ENCODE assay signal across 8 cellular contexts in the genomic region with DNA sequence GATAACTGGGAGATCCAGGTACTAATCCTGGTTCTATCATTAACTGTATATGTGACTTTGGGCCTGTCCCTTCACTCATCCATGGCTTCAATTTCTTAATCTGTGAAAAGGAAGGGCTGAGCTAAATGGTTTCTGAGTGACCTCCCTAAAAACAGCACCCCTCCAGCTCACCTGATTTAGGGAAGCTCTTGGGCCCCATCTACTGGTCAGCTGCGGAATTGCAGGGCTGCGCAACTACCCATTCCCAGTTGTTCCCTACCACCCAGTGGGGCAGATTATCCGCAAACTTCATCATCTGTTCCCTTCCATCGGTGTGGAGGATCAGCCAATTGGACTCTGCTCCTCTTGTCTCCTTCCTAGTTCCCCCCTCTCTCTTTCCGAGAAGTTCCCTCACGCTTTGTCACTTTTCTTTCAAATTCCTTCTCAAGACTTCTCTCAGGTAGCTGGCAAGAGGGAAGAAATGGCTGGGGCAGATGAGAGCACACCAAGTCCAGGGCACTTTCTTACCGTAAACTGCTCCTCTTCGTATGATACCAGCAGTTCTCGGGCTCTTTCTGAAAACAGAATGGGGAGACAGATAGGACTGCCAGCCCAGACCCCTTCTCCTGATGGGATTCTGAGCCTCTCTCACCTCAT. TPM values are rescaled to one million over a fixed set of nuclear protein-coding genes. Genes with fewer than 3 reads are reported as not detected.
DNase-seq lines count a peak whose midpoint lies in the region; ATAC-seq, FAIRE-seq and TF ChIP-seq lines count a peak whose summit lies in the region.

No MANE protein-coding gene starts in this region.

- H3K4me1 ChIP-seq in upper lobe of right lung: peaks cover 8% of the 10 kb centered on the region

- no peak overlapping the region for H3K27ac Mint-ChIP-seq in activated CD8-positive, alpha-beta T cell treated with anti-CD3 and anti-CD28 coated beads for 36 hours
- H3K27ac Mint-ChIP-seq in neural crest cell (ENCODE audit: unreplicated experiment): no peak overlapping the region

- no peaks in the 10 kb centered on the region for H3K27me3 Mint-ChIP-seq in activated CD8-positive, alpha-beta T cell treated with anti-CD3 and anti-CD28 coated beads for 36 hours
- no peaks in the 10 kb centered on the region for H3K27me3 Mint-ChIP-seq in neural crest cell (ENCODE audit: low read depth)

- CTCF ChIA-PET in activated CD8-positive, alpha-beta T cell treated with anti-CD3 and anti-CD28 coated beads for 36 hours (lab: Charles Lee): interaction anchor here (0.7 to 1.8 kb wide), 11 partner anchors 9 to 494 kb away, joined by 3 to 12 read pairs (median 4); a partner anchor contains a TSS

- FAIRE-seq in RCC 7860 (lab: Jason Lieb, UNC): no peak

- H3K4me3 ChIP-seq in NB4 (ENCODE audit: low read depth, low read length) (no peak overlapping the region), epithelial cell of esophagus (ENCODE audit: low read length) (no peak overlapping the region), upper lobe of right lung (no peak overlapping the region)

- DNase-seq in D341Med (ENCODE audit: low spot score) (peak; percentile 75), NB4 (ENCODE audit: low read depth) (peak; percentile 52), epithelial cell of esophagus (ENCODE audit: low read depth) (peak; percentile 22), neural crest cell (ENCODE audit: low read depth, low spot score) (peak; percentile 53), upper lobe of right lung (no peak), RCC 7860 (ENCODE audit: low spot score) (no peak)
- DNase-seq in activated CD8-positive, alpha-beta T cell treated with anti-CD3 and anti-CD28 coated beads for 36 hours: peak; percentile 52

- H3K9me3 Mint-ChIP-seq in activated CD8-positive, alpha-beta T cell treated with anti-CD3 and anti-CD28 coated beads for 36 hours: no peaks in the 10 kb centered on the region
- H3K9me3 Mint-ChIP-seq in neural crest cell: no peaks in the 10 kb centered on the region

- TF ChIP-seq CTCF in NB4 (IDR thresholded peaks at IDR 0.05; ENCODE audit: low read depth, low read length) (peak; percentile 96), epithelial cell of esophagus (IDR thresholded peaks at IDR 0.05; ENCODE audit: insufficient read depth, low read depth, low read length, missing control alignments) (peak; percentile 91), neural crest cell (conservative IDR thresholded peaks at IDR 0.05) (peak; percentile 87), upper lobe of right lung (IDR thresholded peaks at IDR 0.05) (peak; percentile 91)
- peak; percentile 82 for TF ChIP-seq CTCF in activated CD8-positive, alpha-beta T cell treated with anti-CD3 and anti-CD28 coated beads for 36 hours (IDR thresholded peaks at IDR 0.05)

- POLR2A ChIA-PET in activated CD8-positive, alpha-beta T cell treated with anti-CD3 and anti-CD28 coated beads for 36 hours (lab: Charles Lee): interaction anchor here (1.0 kb wide), 1 partner anchor 10 kb away, joined by 3 read pairs; no protein-coding TSS in a partner anchor

- intact Hi-C loops in activated CD8-positive, alpha-beta T cell treated with anti-CD3 and anti-CD28 coated beads for 36 hours (cut with micrococcal nuclease): no loop called here
- intact Hi-C loops in upper lobe of right lung (cut with DNase I): no loop called here

- peaks cover 24% of the 10 kb centered on the region for H3K36me3 ChIP-seq in upper lobe of right lung

- no peak overlapping the region for H3K27ac ChIP-seq in upper lobe of right lung

- H3K36me3 Mint-ChIP-seq in activated CD8-positive, alpha-beta T cell treated with anti-CD3 and anti-CD28 coated beads for 36 hours (ENCODE audit: low read depth): peaks cover 28% of the 10 kb centered on the region
- no peaks in the 10 kb centered on the region for H3K36me3 Mint-ChIP-seq in neural crest cell (ENCODE audit: low read depth)

- H3K4me3 Mint-ChIP-seq in activated CD8-positive, alpha-beta T cell treated with anti-CD3 and anti-CD28 coated beads for 36 hours: no peak overlapping the region
- peak overlapping the region; percentile 22 for H3K4me3 Mint-ChIP-seq in neural crest cell

- ATAC-seq in GM21360 (IDR thresholded peaks at IDR 0.05; ENCODE audit: unreplicated experiment) (peak; percentile 74), upper lobe of right lung (peak; percentile 80)
- peak; percentile 77 for ATAC-seq in activated CD8-positive, alpha-beta T cell treated with anti-CD3 and anti-CD28 coated beads for 36 hours

- peaks cover 12% of the 10 kb centered on the region for H3K4me1 Mint-ChIP-seq in activated CD8-positive, alpha-beta T cell treated with anti-CD3 and anti-CD28 coated beads for 36 hours (ENCODE audit: low read depth)
- H3K4me1 Mint-ChIP-seq in neural crest cell: peaks cover 11% of the 10 kb centered on the region

- TF ChIP-seq POLR2A in NB4 (IDR thresholded peaks at IDR 0.05; ENCODE audit: extremely low read depth, insufficient read length): no peak

- H3K9me3 ChIP-seq in upper lobe of right lung: no peaks in the 10 kb centered on the region

- no peaks in the 10 kb centered on the region for H3K27me3 ChIP-seq in upper lobe of right lung

RNA-seq across cellular contexts. Expression of a gene that starts 5.8 kb away (rescaled TPM):
- 10 to 100 TPM; 68.4 to 70.3 TPM for total RNA-seq in activated CD8-positive, alpha-beta T cell treated with anti-CD3 and anti-CD28 coated beads for 36 hours
- total RNA-seq in neural crest cell: 48.5 and 52.1 TPM in 2 replicates
- total RNA-seq in upper lobe of right lung: 22.8 TPM

Comparison
In these comparisons a context has a peak if more than half of its experiments do, and no peak if none do; other contexts are left out.
1. DNase-seq: peak in D341Med (single experiment), NB4 (single experiment), activated CD8-positive, alpha-beta T cell treated with anti-CD3 and anti-CD28 coated beads for 36 hours (single experiment), epithelial cell of esophagus (single experiment) and neural crest cell (single experiment); none in upper lobe of right lung (single experiment) and RCC 7860 (single experiment).
2. Peak in every context shown above with its lines, with median percentiles within 50 percentile points of each other: ATAC-seq and CTCF ChIP-seq.